In the genomic region with DNA sequence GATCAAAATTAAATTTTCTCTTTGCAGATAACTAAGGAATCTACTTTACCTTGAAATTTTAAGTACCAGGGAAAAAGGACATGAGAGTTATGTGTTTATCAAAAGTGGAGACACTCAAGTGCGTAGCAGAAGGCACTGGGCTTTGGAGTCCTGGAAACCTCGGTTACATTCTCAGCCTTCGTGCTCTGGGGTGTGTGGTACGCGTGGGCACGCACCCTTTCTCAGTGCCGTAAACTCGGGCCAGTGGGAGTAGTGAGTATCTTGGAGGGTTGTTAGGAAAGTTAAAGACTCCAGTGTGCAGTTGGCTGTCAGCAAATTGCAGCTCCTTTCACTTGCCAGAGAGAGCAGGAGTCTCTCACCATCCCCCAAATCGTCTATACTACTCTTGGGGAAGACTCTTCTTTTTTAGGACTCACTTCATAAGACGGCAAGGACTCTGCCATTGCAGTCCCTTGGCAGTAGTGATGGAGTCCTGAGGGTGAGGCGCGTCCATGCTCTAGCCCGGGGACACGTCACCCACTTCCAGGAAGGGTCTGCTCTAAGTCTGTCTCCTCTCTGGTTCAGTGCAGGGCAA, we compare ENCODE assay signal across 1 cellular context.
TF ChIP-seq lines count a peak whose summit lies in the region.

No MANE protein-coding gene starts in this region.

TF ChIP-seq in K562, 482 proteins besides CTCF, POLR2A, EP300 and RAD21 (continued from another document):
- TF ChIP-seq, protein P1, sequence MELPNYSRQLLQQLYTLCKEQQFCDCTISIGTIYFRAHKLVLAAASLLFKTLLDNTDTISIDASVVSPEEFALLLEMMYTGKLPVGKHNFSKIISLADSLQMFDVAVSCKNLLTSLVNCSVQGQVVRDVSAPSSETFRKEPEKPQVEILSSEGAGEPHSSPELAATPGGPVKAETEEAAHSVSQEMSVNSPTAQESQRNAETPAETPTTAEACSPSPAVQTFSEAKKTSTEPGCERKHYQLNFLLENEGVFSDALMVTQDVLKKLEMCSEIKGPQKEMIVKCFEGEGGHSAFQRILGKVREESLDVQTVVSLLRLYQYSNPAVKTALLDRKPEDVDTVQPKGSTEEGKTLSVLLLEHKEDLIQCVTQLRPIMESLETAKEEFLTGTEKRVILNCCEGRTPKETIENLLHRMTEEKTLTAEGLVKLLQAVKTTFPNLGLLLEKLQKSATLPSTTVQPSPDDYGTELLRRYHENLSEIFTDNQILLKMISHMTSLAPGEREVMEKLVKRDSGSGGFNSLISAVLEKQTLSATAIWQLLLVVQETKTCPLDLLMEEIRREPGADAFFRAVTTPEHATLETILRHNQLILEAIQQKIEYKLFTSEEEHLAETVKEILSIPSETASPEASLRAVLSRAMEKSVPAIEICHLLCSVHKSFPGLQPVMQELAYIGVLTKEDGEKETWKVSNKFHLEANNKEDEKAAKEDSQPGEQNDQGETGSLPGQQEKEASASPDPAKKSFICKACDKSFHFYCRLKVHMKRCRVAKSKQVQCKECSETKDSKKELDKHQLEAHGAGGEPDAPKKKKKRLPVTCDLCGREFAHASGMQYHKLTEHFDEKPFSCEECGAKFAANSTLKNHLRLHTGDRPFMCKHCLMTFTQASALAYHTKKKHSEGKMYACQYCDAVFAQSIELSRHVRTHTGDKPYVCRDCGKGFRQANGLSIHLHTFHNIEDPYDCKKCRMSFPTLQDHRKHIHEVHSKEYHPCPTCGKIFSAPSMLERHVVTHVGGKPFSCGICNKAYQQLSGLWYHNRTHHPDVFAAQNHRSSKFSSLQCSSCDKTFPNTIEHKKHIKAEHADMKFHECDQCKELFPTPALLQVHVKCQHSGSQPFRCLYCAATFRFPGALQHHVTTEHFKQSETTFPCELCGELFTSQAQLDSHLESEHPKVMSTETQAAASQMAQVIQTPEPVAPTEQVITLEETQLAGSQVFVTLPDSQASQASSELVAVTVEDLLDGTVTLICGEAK (IDR thresholded peaks at IDR 0.05) = 0 out of 2 replicates have a peak, but pooled peaks have one; percentile 10
- TF ChIP-seq, protein P1 (CRISPR knock-in tag; IDR thresholded peaks at IDR 0.05) = no peak
- TF ChIP-seq, protein P2, sequence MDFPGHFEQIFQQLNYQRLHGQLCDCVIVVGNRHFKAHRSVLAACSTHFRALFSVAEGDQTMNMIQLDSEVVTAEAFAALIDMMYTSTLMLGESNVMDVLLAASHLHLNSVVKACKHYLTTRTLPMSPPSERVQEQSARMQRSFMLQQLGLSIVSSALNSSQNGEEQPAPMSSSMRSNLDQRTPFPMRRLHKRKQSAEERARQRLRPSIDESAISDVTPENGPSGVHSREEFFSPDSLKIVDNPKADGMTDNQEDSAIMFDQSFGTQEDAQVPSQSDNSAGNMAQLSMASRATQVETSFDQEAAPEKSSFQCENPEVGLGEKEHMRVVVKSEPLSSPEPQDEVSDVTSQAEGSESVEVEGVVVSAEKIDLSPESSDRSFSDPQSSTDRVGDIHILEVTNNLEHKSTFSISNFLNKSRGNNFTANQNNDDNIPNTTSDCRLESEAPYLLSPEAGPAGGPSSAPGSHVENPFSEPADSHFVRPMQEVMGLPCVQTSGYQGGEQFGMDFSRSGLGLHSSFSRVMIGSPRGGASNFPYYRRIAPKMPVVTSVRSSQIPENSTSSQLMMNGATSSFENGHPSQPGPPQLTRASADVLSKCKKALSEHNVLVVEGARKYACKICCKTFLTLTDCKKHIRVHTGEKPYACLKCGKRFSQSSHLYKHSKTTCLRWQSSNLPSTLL (IDR thresholded peaks at IDR 0.05) = 0 out of 2 replicates have a peak, but pooled peaks have one; percentile 73
- TF ChIP-seq, protein P3, sequence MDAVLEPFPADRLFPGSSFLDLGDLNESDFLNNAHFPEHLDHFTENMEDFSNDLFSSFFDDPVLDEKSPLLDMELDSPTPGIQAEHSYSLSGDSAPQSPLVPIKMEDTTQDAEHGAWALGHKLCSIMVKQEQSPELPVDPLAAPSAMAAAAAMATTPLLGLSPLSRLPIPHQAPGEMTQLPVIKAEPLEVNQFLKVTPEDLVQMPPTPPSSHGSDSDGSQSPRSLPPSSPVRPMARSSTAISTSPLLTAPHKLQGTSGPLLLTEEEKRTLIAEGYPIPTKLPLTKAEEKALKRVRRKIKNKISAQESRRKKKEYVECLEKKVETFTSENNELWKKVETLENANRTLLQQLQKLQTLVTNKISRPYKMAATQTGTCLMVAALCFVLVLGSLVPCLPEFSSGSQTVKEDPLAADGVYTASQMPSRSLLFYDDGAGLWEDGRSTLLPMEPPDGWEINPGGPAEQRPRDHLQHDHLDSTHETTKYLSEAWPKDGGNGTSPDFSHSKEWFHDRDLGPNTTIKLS (IDR thresholded peaks at IDR 0.05; ENCODE audit: borderline replicate concordance, low read depth) = peak; percentile 51; the same call in 1 of the 2 replicates
- TF ChIP-seq CXXC5 (CRISPR knock-in tag; IDR thresholded peaks at IDR 0.05) (0 out of 2 replicates have a peak, but pooled peaks have one; percentile 35), ZNF175 (CRISPR knock-in tag; IDR thresholded peaks at IDR 0.05; ENCODE audit: low read depth) (peak; percentile 77)
- TF ChIP-seq, protein P4, sequence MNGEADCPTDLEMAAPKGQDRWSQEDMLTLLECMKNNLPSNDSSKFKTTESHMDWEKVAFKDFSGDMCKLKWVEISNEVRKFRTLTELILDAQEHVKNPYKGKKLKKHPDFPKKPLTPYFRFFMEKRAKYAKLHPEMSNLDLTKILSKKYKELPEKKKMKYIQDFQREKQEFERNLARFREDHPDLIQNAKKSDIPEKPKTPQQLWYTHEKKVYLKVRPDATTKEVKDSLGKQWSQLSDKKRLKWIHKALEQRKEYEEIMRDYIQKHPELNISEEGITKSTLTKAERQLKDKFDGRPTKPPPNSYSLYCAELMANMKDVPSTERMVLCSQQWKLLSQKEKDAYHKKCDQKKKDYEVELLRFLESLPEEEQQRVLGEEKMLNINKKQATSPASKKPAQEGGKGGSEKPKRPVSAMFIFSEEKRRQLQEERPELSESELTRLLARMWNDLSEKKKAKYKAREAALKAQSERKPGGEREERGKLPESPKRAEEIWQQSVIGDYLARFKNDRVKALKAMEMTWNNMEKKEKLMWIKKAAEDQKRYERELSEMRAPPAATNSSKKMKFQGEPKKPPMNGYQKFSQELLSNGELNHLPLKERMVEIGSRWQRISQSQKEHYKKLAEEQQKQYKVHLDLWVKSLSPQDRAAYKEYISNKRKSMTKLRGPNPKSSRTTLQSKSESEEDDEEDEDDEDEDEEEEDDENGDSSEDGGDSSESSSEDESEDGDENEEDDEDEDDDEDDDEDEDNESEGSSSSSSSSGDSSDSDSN (IDR thresholded peaks at IDR 0.05; ENCODE audit: borderline replicate concordance in 1 of 2, low read depth in 2 of 2, low read length in 2 of 2) = no peak
- TF ChIP-seq, protein P5, sequence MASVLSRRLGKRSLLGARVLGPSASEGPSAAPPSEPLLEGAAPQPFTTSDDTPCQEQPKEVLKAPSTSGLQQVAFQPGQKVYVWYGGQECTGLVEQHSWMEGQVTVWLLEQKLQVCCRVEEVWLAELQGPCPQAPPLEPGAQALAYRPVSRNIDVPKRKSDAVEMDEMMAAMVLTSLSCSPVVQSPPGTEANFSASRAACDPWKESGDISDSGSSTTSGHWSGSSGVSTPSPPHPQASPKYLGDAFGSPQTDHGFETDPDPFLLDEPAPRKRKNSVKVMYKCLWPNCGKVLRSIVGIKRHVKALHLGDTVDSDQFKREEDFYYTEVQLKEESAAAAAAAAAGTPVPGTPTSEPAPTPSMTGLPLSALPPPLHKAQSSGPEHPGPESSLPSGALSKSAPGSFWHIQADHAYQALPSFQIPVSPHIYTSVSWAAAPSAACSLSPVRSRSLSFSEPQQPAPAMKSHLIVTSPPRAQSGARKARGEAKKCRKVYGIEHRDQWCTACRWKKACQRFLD (CRISPR knock-in tag; IDR thresholded peaks at IDR 0.05) = peak; percentile 46; the same call in 1 of the 2 replicates
TF ChIP-seq in K562: peak in this region for 7.
